Comparison of ENCODE assay signal across 17 cellular contexts in the genomic region with DNA sequence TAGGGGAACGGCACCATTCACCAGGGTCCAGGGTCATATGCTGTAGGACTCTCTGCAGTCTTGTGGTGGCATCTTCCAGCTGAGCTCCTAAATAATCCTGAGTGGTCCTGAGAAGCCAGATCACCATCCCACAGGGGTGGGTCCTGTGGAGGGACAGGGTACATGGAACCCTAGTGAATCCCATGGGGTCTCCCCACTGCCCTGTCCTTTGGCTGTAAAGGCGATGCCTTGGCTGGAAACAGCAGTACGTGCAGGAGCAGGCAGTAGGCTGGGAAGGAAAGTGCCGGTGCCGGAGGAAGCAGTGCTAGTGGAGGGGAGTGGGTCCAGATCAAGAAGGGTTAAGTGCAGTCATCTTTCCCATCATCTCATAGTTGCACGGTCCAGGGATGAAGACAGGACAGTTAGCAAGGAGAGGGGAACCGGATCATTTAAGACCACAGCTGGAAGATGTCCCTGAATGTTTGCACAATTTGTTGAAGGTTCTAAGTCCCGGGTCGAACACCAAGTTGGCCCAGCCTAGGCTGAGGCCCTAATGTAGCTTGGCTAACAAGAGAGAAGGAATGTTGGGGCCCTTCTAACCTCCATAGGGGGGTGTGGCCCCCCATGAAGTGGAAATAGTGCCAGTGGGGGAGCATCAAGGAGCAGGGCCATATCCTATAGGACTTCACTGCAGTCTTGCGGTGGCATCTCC. TPM values are rescaled to one million over a fixed set of nuclear protein-coding genes. Genes with fewer than 3 reads are reported as not detected.
"Had no signal": no experiment of that assay in that cellular context is flagged by ENCODE, and none has a peak within 500 bp of the region (broad histone marks: within the 10 kb centered on the region; RNA-seq: fewer than 3 reads in every experiment).

No MANE protein-coding gene starts in this region.

- H3K27ac Mint-ChIP-seq: activated CD4-positive, alpha-beta T cell treated with anti-CD3 and anti-CD28 coated beads for 36 hours; activated T-cell treated with anti-CD3 and anti-CD28 coated beads, Interleukin-2, amount 50 U/mL, for 24 hours; stimulated activated naive B cell treated with anti-CD40 and anti-IgM and Interleukin-4, amounts not matched to agents 10 μg/mL and 1 μg/mL and 100 μg/mL, for 72 hours; T-helper 1 cell treated with Interleukin-12 subunit alpha and Interleukin-12 subunit beta and Interleukin-4 antibody, amounts not matched to agents 30 μg/mL and 1 μg/mL, for 36 hours; WTC11 had no signal

- H3K79me2 ChIP-seq: parathyroid adenoma had no signal

- H3K27me3 ChIP-seq: brain microvascular endothelial cell, gastrocnemius medialis, left lung, thyroid gland, uterus had no signal

- H3K4me3 Mint-ChIP-seq: activated CD4-positive, alpha-beta T cell treated with anti-CD3 and anti-CD28 coated beads for 36 hours; activated T-cell treated with anti-CD3 and anti-CD28 coated beads, Interleukin-2, amount 50 U/mL, for 24 hours; stimulated activated naive B cell treated with anti-CD40 and anti-IgM and Interleukin-4, amounts not matched to agents 10 μg/mL and 1 μg/mL and 100 μg/mL, for 72 hours; T-helper 1 cell treated with Interleukin-12 subunit alpha and Interleukin-12 subunit beta and Interleukin-4 antibody, amounts not matched to agents 30 μg/mL and 1 μg/mL, for 36 hours; WTC11 had no signal

- H3K4me3 ChIP-seq: coronary artery, gastrocnemius medialis, left lung, thyroid gland, uterus had no signal

- H3K9me3 ChIP-seq: thyroid gland, uterus had no signal

- H3K9me3 Mint-ChIP-seq: activated T-cell treated with anti-CD3 and anti-CD28 coated beads, Interleukin-2, amount 50 U/mL, for 24 hours; T-helper 1 cell treated with Interleukin-12 subunit alpha and Interleukin-12 subunit beta and Interleukin-4 antibody, amounts not matched to agents 30 μg/mL and 1 μg/mL, for 36 hours had no signal

- H3K27ac ChIP-seq: brain microvascular endothelial cell, coronary artery, gastrocnemius medialis, left lung, parathyroid adenoma, thyroid gland, uterus had no signal

- H3K27me3 Mint-ChIP-seq: activated T-cell treated with anti-CD3 and anti-CD28 coated beads, Interleukin-2, amount 50 U/mL, for 24 hours had no signal

- H3K4me1 ChIP-seq: left lung, parathyroid adenoma had no signal

- ATAC-seq: activated CD4-positive, alpha-beta T cell treated with anti-CD3 and anti-CD28 coated beads for 36 hours; esophagus mucosa; gastrocnemius medialis; left lung; stimulated activated naive B cell treated with anti-CD40 and anti-IgM and Interleukin-4, amounts not matched to agents 10 μg/mL and 1 μg/mL and 100 μg/mL, for 72 hours; WTC11 had no signal

- H2AFZ ChIP-seq: parathyroid adenoma had no signal

- DNase-seq: activated CD4-positive, alpha-beta T cell treated with anti-CD3 and anti-CD28 coated beads for 36 hours; activated CD4-positive, alpha-beta T cell treated with anti-CD3 and anti-CD28 coated beads, Interleukin-2, amount 50 U/mL, for 48 hours; activated naive CD4-positive, alpha-beta T cell treated with anti-CD3 and anti-CD28 coated beads, Interleukin-2, amount 50 U/mL, for 16 hours; activated T-cell treated with anti-CD3 and anti-CD28 coated beads, Interleukin-2, amount 50 U/mL, for 24 hours; brain microvascular endothelial cell; gastrocnemius medialis; mammary epithelial cell; stimulated activated naive B cell treated with anti-CD40 and anti-IgM and Interleukin-4, amounts not matched to agents 10 μg/mL and 1 μg/mL and 100 μg/mL, for 72 hours; thyroid gland had no signal

- H3K36me3 Mint-ChIP-seq: WTC11 had no signal

- H3K4me1 Mint-ChIP-seq: WTC11 had no signal

- H3K36me3 ChIP-seq: brain microvascular endothelial cell, gastrocnemius medialis, left lung, thyroid gland, uterus had no signal

RNA-seq across cellular contexts. Expression of gene TSPAN32, which starts 18.1 kb away (rescaled TPM):
- total RNA-seq: esophagus mucosa, gastrocnemius medialis, mammary epithelial cell, myocyte, WTC11 had no signal

RNA-seq across cellular contexts. Expression of gene C11orf21, which starts 18.2 kb away (rescaled TPM):
- total RNA-seq: mammary epithelial cell, myocyte had no signal

RNA-seq across cellular contexts. Expression of gene ASCL2, which starts 49.5 kb away (rescaled TPM):
- total RNA-seq: gastrocnemius medialis, mammary epithelial cell, myocyte had no signal
